18 cellular contexts compared by ENCODE assay signal in the genomic region with DNA sequence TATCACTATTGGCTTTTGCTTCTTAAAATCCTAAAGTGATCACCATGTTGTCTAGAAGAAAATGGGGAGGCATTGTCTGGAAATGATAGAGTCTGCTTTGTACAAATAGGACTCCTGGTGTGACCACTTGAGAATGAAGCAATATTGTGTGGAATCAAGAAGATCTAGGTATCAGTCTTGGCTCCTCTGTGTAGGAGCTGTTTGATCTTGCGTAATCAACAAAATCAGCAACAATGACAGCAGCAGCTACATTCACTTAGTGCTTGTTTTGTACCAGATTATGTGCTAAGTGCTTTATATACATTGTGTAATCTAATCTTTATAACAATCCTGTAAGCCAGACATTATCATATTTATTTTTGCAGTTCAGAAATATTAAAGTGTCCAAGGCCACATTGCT. TPM values are rescaled to one million over a fixed set of nuclear protein-coding genes. Genes with fewer than 3 reads are reported as not detected.
DNase-seq lines count a peak whose midpoint lies in the region; ATAC-seq, FAIRE-seq and TF ChIP-seq lines count a peak whose summit lies in the region.
"Had no signal": no experiment of that assay in that cellular context is flagged by ENCODE, and none has a peak within 500 bp of the region (broad histone marks: within the 10 kb centered on the region; RNA-seq: fewer than 3 reads in every experiment).

No MANE protein-coding gene starts in this region.

- no peak for ATAC-seq in A549
- ATAC-seq in GM18867 (IDR thresholded peaks at IDR 0.05; ENCODE audit: unreplicated experiment): peak; percentile 5
- no peak for ATAC-seq in lower lobe of right lung
- ATAC-seq in left cardiac atrium: no peak
- ATAC-seq: Panc1 had no signal

- TF ChIP-seq RAD21 in A549 (conservative IDR thresholded peaks at IDR 0.05 in 1 of 2, IDR thresholded peaks at IDR 0.05 in 1 of 2): no peak

- TF ChIP-seq CTCF in A549 (IDR thresholded peaks at IDR 0.05) (no peak), fibroblast of mammary gland (conservative IDR thresholded peaks at IDR 0.05; ENCODE audit: control insufficient read depth, insufficient read depth, low read depth, low read length) (no peak), lower lobe of right lung (IDR thresholded peaks at IDR 0.05) (no peak), transverse colon (IDR thresholded peaks at IDR 0.05) (no peak), GM10266 (IDR thresholded peaks at IDR 0.05; ENCODE audit: control insufficient read depth, insufficient read depth, low read depth, missing control alignments) (no peak)

- no peak for FAIRE-seq in A549 (lab: Jason Lieb, UNC)

- no peak for TF ChIP-seq POLR2A in A549 (IDR thresholded peaks at IDR 0.05; ENCODE audit: low read length)
- TF ChIP-seq POLR2A in transverse colon (IDR thresholded peaks at IDR 0.05): no peak

- no peaks in the 10 kb centered on the region for H3K36me3 ChIP-seq in lower lobe of right lung
- no peaks in the 10 kb centered on the region for H3K36me3 ChIP-seq in transverse colon
- H3K36me3 ChIP-seq: BLaER1, ovary, spleen had no signal

- H3K4me1 ChIP-seq in A549 (0 out of 3 replicates have a peak, but pooled peaks cover 11% of the 10 kb centered on the region), lower lobe of right lung (peaks cover 39% of the 10 kb centered on the region), transverse colon (peaks cover 0 to 32% (median 17%) of the 10 kb centered on the region in 4 donors)
- H3K4me1 ChIP-seq: BLaER1 had no signal

- in situ Hi-C loops in transverse colon (cut with MboI; ENCODE audit: low pct_ligation_motif_present in 1 of 4, low pct_unique_long_range_greater_than_20kb in 1 of 4, low sequenced_read_pairs in 3 of 4): no loop called here

- WGBS in A549 (ENCODE audit: missing lambda C conversion rate): 98% methylated on average over 1 of the region's 1 CpG
- 92% methylated on average over 1 of the region's 1 CpG; no CpG with 5 or more reads in 1 of the 2 donors for WGBS in transverse colon (ENCODE audit: low coverage in 1 of 2), 2 donors

- POLR2A ChIA-PET in A549 (lab: Yijun Ruan, JAX): no interaction called here

- no peak for DNase-seq in A549 (ENCODE audit: low read depth in 1 of 2, low spot score in 1 of 2)
- DNase-seq in NCI-H226: peak; percentile 15
- peak; percentile 29 for DNase-seq in fibroblast of mammary gland (ENCODE audit: low read depth)
- no peak for DNase-seq in lower lobe of right lung
- no peak for DNase-seq in transverse colon
- DNase-seq in left cardiac atrium: no peak
- no peak for DNase-seq in GM10266 (ENCODE audit: extremely low spot score)
- DNase-seq: activated CD8-positive, alpha-beta memory T cell treated with anti-CD3 and anti-CD28 coated beads, Interleukin-2, amount 50 U/mL, for 48 hours; DMS79; glutamatergic neuron; islet precursor cell; NCI-H1105; NCI-H446 treated with DMSO at 0.1 percent for 48 hours; ovary; spleen had no signal

- no peak for TF ChIP-seq EP300 in A549 (IDR thresholded peaks at IDR 0.05)
- no peak for TF ChIP-seq EP300 in transverse colon (IDR thresholded peaks at IDR 0.05; ENCODE audit: low read depth)

- CTCF ChIA-PET in A549 (lab: Yijun Ruan, JAX): interaction anchor here (1.1 kb wide), 1 partner anchor 12 kb away, joined by 3 read pairs; no protein-coding TSS in a partner anchor

- H3K4me3 ChIP-seq in A549 (no peak overlapping the region), fibroblast of mammary gland (ENCODE audit: control insufficient read depth, low read depth, low read length) (no peak overlapping the region), lower lobe of right lung (no peak overlapping the region), transverse colon (no peak overlapping the region)
- H3K4me3 ChIP-seq: BLaER1, ovary, spleen had no signal

- intact Hi-C loops in lower lobe of right lung (cut with DNase I): no loop called here
- intact Hi-C loops in transverse colon (cut with DNase I; ENCODE audit: low total_unique reads): no loop called here
- intact Hi-C loops in left cardiac atrium (cut with DNase I): no loop called here

- H3K4me2 ChIP-seq in A549: no peak overlapping the region
- H3K4me2 ChIP-seq: BLaER1 had no signal

- no peak overlapping the region for H3K27ac ChIP-seq in A549
- no peak overlapping the region for H3K27ac ChIP-seq in lower lobe of right lung
- H3K27ac ChIP-seq in transverse colon: no peak overlapping the region
- H3K27ac ChIP-seq: BLaER1, ovary, spleen had no signal

- H3K9me3 ChIP-seq in A549 (no peaks in the 10 kb centered on the region), lower lobe of right lung (no peaks in the 10 kb centered on the region), transverse colon (no peaks in the 10 kb centered on the region)
- H3K9me3 ChIP-seq: BLaER1, ovary, spleen had no signal

- H3K27me3 ChIP-seq in lower lobe of right lung (ENCODE audit: low read depth): no peaks in the 10 kb centered on the region
- no peaks in the 10 kb centered on the region for H3K27me3 ChIP-seq in transverse colon
- H3K27me3 ChIP-seq: BLaER1, ovary, spleen had no signal

TF ChIP-seq in A549, 52 proteins besides CTCF, POLR2A, EP300 and RAD21:
- TF ChIP-seq CEBPB (IDR thresholded peaks at IDR 0.05) (peak; percentile 82 to 90; a peak in 3 of 4 replicates), CHD2 (IDR thresholded peaks at IDR 0.05; ENCODE audit: low read length, partially characterized antibody) (no peak)

RNA-seq across cellular contexts. Expression of gene NCOA1, which starts 17.8 kb away (rescaled TPM):
- polyA plus RNA-seq in A549 (2011; rRNA removed) (29.9 and 31.0 TPM in 2 replicates), A549 (2017; fragmentation: RNase III; extraction: RNeasy Plus Mini Kit Qiagen cat#74134 plus additional on column Dnase treatment) (7.6 to 8.4 TPM (median 7.7 TPM) in 3 replicates)
- polyA plus RNA-seq in A549 (2012; cell fraction: cytosol; rRNA removed): 7.6 and 9.6 TPM in 2 replicates
- 4.9 and 6.1 TPM in 2 replicates for polyA plus RNA-seq in A549 (2012; cell fraction: nucleus; rRNA removed)
- 45.8 and 54.0 TPM in 2 replicates for polyA minus RNA-seq in A549 (2011; rRNA and poly(A)+ RNA removed)
- total RNA-seq in lower lobe of right lung (48.3 TPM), transverse colon (10 to 100 TPM; 32.9 to 56.5 (median 47.9) TPM), left cardiac atrium (10 to 100 TPM; 34.3 to 35.2 TPM)

Comparison
In these comparisons a context has a peak if more than half of its experiments do, and no peak if none do; other contexts are left out.
1. DNase-seq: peak in NCI-H226 (single experiment) and fibroblast of mammary gland (single experiment); none in A549 (0 of 2), lower lobe of right lung (single experiment), transverse colon (single experiment), left cardiac atrium (single experiment) and GM10266 (single experiment).